ENCODE assay signal across 3 cellular contexts in genomic region chr1:116726872-116727271, GRCh38.
A peak's percentile ranks its signal among the peaks of the same experiment; 100 is the strongest.
TF ChIP-seq lines count a peak whose summit lies in the region.

No MANE protein-coding gene starts in this region.

TF ChIP-seq in SK-N-SH treated with all-trans-retinoic acid at 6 μM for 48 hours, 23 proteins besides CTCF, POLR2A, EP300 and RAD21:
- TF ChIP-seq ZNF565 (CRISPR knock-in tag; conservative IDR thresholded peaks at IDR 0.05; ENCODE audit: low read depth) (no peak), TCF4 (CRISPR knock-in tag; IDR thresholded peaks at IDR 0.05; ENCODE audit: borderline replicate concordance) (peak; percentile 40; the same call in 1 of the 2 replicates)

TF ChIP-seq in SK-N-SH, 30 proteins besides CTCF, POLR2A, EP300 and RAD21:
- no peak for TF ChIP-seq RFX5 (IDR thresholded peaks at IDR 0.05; ENCODE audit: low read length)
- TF ChIP-seq FOXM1 (IDR thresholded peaks at IDR 0.05; ENCODE audit: low read depth), result no peak
- TF ChIP-seq ELF1 (IDR thresholded peaks at IDR 0.05), result no peak
TF ChIP-seq in SK-N-SH: peak in this region for 0.

TF ChIP-seq in K562, 482 proteins besides CTCF, POLR2A, EP300 and RAD21:
- TF ChIP-seq HOMEZ (CRISPR knock-in tag; IDR thresholded peaks at IDR 0.05) (no peak), ESRRA (IDR thresholded peaks at IDR 0.05; ENCODE audit: borderline replicate concordance, low read depth) (0 out of 2 replicates have a peak, but pooled peaks have one; percentile 50)
TF ChIP-seq in K562: peak in this region for 1.
